In genomic region chr3:112635674-112636073, GRCh38 we compare ENCODE assay signal across 9 cellular contexts. TPM values are rescaled to one million over a fixed set of nuclear protein-coding genes. Genes with fewer than 3 reads are reported as not detected.
DNase-seq lines count a peak whose midpoint lies in the region; ATAC-seq, FAIRE-seq and TF ChIP-seq lines count a peak whose summit lies in the region.
"Had no signal": no experiment of that assay in that cellular context is flagged by ENCODE, and none has a peak within 500 bp of the region (broad histone marks: within the 10 kb centered on the region; RNA-seq: fewer than 3 reads in every experiment).

No MANE protein-coding gene starts in this region.

- H3K4me1 ChIP-seq in body of pancreas (no peaks in the 10 kb centered on the region), hepatocyte (ENCODE audit: insufficient read depth) (peaks cover 15% of the 10 kb centered on the region), stomach smooth muscle (ENCODE audit: control insufficient read depth, insufficient read depth, low read length) (peaks cover 80% of the 10 kb centered on the region)

- no peak for DNase-seq in HTR-8/SVneo (ENCODE audit: insufficient read length, low spot score)
- peak in 1 of 4 donors; percentile 27 for DNase-seq in body of pancreas
- DNase-seq in hepatocyte (ENCODE audit: low spot score) = peak; percentile 59
- no peak for DNase-seq in activated T-cell treated with anti-CD3 and anti-CD28 coated beads, Interleukin-2, amount 50 U/mL, for 24 hours
- DNase-seq in midbrain (lab: John Stamatoyannopoulos, UW) = no peak
- DNase-seq in NCI-H2081 treated with DMSO at 0.1 percent for 48 hours (lab: John Stamatoyannopoulos, UW) = no peak
- DNase-seq: effector CD8-positive, alpha-beta T cell; NCI-H2171 treated with DMSO at 0.1 percent for 48 hours had no signal

- H3K36me3 ChIP-seq in body of pancreas (replicated peaks in 1 of 2; ENCODE audit: insufficient read depth in 1 of 2, low read depth in 2 of 2) (no peaks in the 10 kb centered on the region), hepatocyte (replicated peaks; ENCODE audit: insufficient read depth, low read depth) (no peaks in the 10 kb centered on the region), stomach smooth muscle (ENCODE audit: control insufficient read depth in 2 of 2, insufficient read depth in 2 of 2, low read length in 2 of 2) (no peaks in the 10 kb centered on the region)

- H3K4me1 Mint-ChIP-seq in activated T-cell treated with anti-CD3 and anti-CD28 coated beads, Interleukin-2, amount 50 U/mL, for 24 hours (ENCODE audit: low read depth) = peaks cover 11% of the 10 kb centered on the region

- no peak overlapping the region for H2AFZ ChIP-seq in hepatocyte

- no peak overlapping the region for H3K27ac Mint-ChIP-seq in activated T-cell treated with anti-CD3 and anti-CD28 coated beads, Interleukin-2, amount 50 U/mL, for 24 hours

- H3K4me3 ChIP-seq in body of pancreas (no peak overlapping the region), hepatocyte (no peak overlapping the region), stomach smooth muscle (ENCODE audit: low read length in 2 of 2) (peak overlapping the region; percentile 59 to 83)

- H3K79me2 ChIP-seq in hepatocyte = no peaks in the 10 kb centered on the region

- H3K27me3 ChIP-seq in body of pancreas = no peaks in the 10 kb centered on the region
- H3K27me3 ChIP-seq in hepatocyte = no peaks in the 10 kb centered on the region
- no peaks in the 10 kb centered on the region for H3K27me3 ChIP-seq in stomach smooth muscle (ENCODE audit: control insufficient read depth in 1 of 2, insufficient read depth in 2 of 2, low read length in 2 of 2)

- peak; percentile 49 for ATAC-seq in body of pancreas

- no peak for TF ChIP-seq CTCF in body of pancreas (IDR thresholded peaks at IDR 0.05)
- no peak for TF ChIP-seq CTCF in hepatocyte (IDR thresholded peaks at IDR 0.05; ENCODE audit: poor library complexity)

- intact Hi-C loops in body of pancreas (cut with DNase I) = no loop called here

- FAIRE-seq in HTR-8/SVneo (lab: Jason Lieb, UNC) = peak; percentile 66

- no peaks in the 10 kb centered on the region for H4K20me1 ChIP-seq in hepatocyte (ENCODE audit: insufficient read depth, poor library complexity, severe bottlenecking)

- 60 to 81% methylated on average over 1 of the region's 1 CpG for WGBS in body of pancreas, 2 donors
- 59% methylated on average over 1 of the region's 1 CpG for WGBS in hepatocyte (ENCODE audit: low lambda C conversion rate, missing lambda C conversion rate)

- peak overlapping the region; percentile 62 for H3K4me2 ChIP-seq in hepatocyte

- H3K9me3 Mint-ChIP-seq in activated T-cell treated with anti-CD3 and anti-CD28 coated beads, Interleukin-2, amount 50 U/mL, for 24 hours = no peaks in the 10 kb centered on the region

- no peak for TF ChIP-seq POLR2A in body of pancreas (IDR thresholded peaks at IDR 0.05)

- peak overlapping the region; percentile 58 to 60 for H3K9ac ChIP-seq in stomach smooth muscle (ENCODE audit: low read length in 2 of 2)

- H3K9me3 ChIP-seq in body of pancreas (no peaks in the 10 kb centered on the region), hepatocyte (ENCODE audit: low read depth) (no peaks in the 10 kb centered on the region), stomach smooth muscle (ENCODE audit: control insufficient read depth in 2 of 2, low read length in 2 of 2) (no peaks in the 10 kb centered on the region)

- H3K27ac ChIP-seq in body of pancreas (peak overlapping the region in 2 of 4 donors; percentile 4 to 43), hepatocyte (peak overlapping the region; percentile 85), stomach smooth muscle (ENCODE audit: low read length) (peak overlapping the region; percentile 92)

- H3K4me3 Mint-ChIP-seq in activated T-cell treated with anti-CD3 and anti-CD28 coated beads, Interleukin-2, amount 50 U/mL, for 24 hours = no peak overlapping the region

- no peaks in the 10 kb centered on the region for H3K36me3 Mint-ChIP-seq in activated T-cell treated with anti-CD3 and anti-CD28 coated beads, Interleukin-2, amount 50 U/mL, for 24 hours (ENCODE audit: low read depth)

- no peaks in the 10 kb centered on the region for H3K9me2 ChIP-seq in hepatocyte (replicated peaks; ENCODE audit: insufficient read depth)

- H3K27me3 Mint-ChIP-seq in activated T-cell treated with anti-CD3 and anti-CD28 coated beads, Interleukin-2, amount 50 U/mL, for 24 hours = no peaks in the 10 kb centered on the region

RNA-seq across cellular contexts. Expression of gene CCDC80, which starts 5.3 kb away (rescaled TPM):
- total RNA-seq in body of pancreas = 10 to 100 TPM; 17.4 to 25.1 TPM
- 26.6 and 27.1 TPM in 2 replicates for total RNA-seq in hepatocyte
- polyA plus RNA-seq in hepatocyte = 83.5 and 95.4 TPM in 2 replicates

Comparison
In these comparisons a context has a peak if more than half of its experiments do, and no peak if none do; other contexts are left out.
1. H3K4me3 ChIP-seq: peak in stomach smooth muscle (2 of 2); none in body of pancreas (0 of 2) and hepatocyte (single experiment).